ENCODE assay signal across 7 cellular contexts in the genomic region with DNA sequence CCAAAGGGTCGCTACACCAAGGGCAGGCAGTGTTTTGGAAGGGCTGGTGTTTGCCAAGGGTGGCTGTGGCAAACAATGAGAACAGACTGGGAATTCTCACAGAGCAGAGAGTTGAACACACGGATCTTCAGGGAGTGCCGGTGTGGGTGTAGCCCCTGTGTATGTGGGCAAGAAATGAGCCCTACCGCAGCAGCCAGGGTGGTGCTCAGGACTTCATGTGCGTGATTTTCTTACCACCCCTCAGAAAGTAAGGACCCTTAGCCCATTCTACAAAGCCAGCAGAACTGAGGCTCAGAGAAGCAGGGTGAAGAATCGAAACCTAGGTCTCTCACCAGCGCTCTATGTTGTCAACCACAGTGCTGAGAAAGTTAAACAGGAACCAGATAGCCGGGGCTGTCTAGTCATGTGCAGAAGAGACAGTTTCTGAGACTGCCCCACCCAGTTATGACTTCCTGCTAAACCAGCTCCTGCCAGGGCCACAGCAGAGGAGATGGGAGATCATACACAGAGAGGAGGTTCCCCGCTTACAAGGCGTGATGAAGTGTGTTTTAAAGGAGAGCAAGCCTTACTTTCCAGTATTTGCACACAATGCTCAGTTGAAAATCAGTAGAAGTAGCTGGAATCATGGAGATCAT. TPM values are rescaled to one million over a fixed set of nuclear protein-coding genes. Genes with fewer than 3 reads are reported as not detected.
A peak's percentile ranks its signal among the peaks of the same experiment; 100 is the strongest.
DNase-seq lines count a peak whose midpoint lies in the region; ATAC-seq and TF ChIP-seq lines count a peak whose summit lies in the region.

No MANE protein-coding gene starts in this region.

- no peak overlapping the region for H3K4me3 ChIP-seq in liver (ENCODE audit: low read depth in 1 of 3, low read length in 3 of 3)

- no peaks in the 10 kb centered on the region for H3K4me1 ChIP-seq in liver (ENCODE audit: control insufficient read depth in 4 of 4, insufficient read depth in 4 of 4, low read length in 3 of 4)

- H3K9me3 Mint-ChIP-seq in activated naive CD4-positive, alpha-beta T cell treated with anti-CD3 and anti-CD28 coated beads, Interleukin-2, amount 50 U/mL, for 24 hours = no peaks in the 10 kb centered on the region

- no peaks in the 10 kb centered on the region for H3K27me3 Mint-ChIP-seq in activated naive CD4-positive, alpha-beta T cell treated with anti-CD3 and anti-CD28 coated beads, Interleukin-2, amount 50 U/mL, for 24 hours

- ATAC-seq in GM19025 (IDR thresholded peaks at IDR 0.05; ENCODE audit: low read depth, unreplicated experiment) = peak; percentile 99
- ATAC-seq in HG03103 (IDR thresholded peaks at IDR 0.05; ENCODE audit: low read depth, unreplicated experiment) = peak; percentile 95

- no peaks in the 10 kb centered on the region for H3K9me3 ChIP-seq in liver (ENCODE audit: control insufficient read depth in 4 of 4, low read length in 3 of 4)

- TF ChIP-seq RAD21 in liver (IDR thresholded peaks at IDR 0.05) = no peak

- peak overlapping the region; percentile 72 for H3K4me3 Mint-ChIP-seq in activated naive CD4-positive, alpha-beta T cell treated with anti-CD3 and anti-CD28 coated beads, Interleukin-2, amount 50 U/mL, for 24 hours

- H3K27ac ChIP-seq in liver (ENCODE audit: low read depth in 1 of 2, low read length in 2 of 2) = peak overlapping the region in 1 of 2 donors; percentile 62

- TF ChIP-seq CTCF in liver (IDR thresholded peaks at IDR 0.05; ENCODE audit: low read depth, low read length, missing input control) = no peak

- no peak overlapping the region for H3K9ac ChIP-seq in liver (ENCODE audit: low read depth in 1 of 2, low read length in 2 of 2)

- peaks cover 2% of the 10 kb centered on the region for H3K36me3 Mint-ChIP-seq in activated naive CD4-positive, alpha-beta T cell treated with anti-CD3 and anti-CD28 coated beads, Interleukin-2, amount 50 U/mL, for 24 hours

- H3K36me3 ChIP-seq in liver (ENCODE audit: control insufficient read depth in 4 of 4, insufficient read depth in 3 of 4, low read depth in 1 of 4, low read length in 3 of 4) = peaks cover 0 to 5% (median 3%) of the 10 kb centered on the region in 4 donors

- H3K27ac Mint-ChIP-seq in activated naive CD4-positive, alpha-beta T cell treated with anti-CD3 and anti-CD28 coated beads, Interleukin-2, amount 50 U/mL, for 24 hours = peak overlapping the region; percentile 86

- H3K27me3 ChIP-seq in liver (ENCODE audit: control insufficient read depth in 4 of 4, insufficient read depth in 4 of 4, low read length in 3 of 4) = no peaks in the 10 kb centered on the region

- 54% methylated on average over 10 of the region's 10 CpGs for WGBS in liver

- peaks cover 45% of the 10 kb centered on the region for H3K4me1 Mint-ChIP-seq in activated naive CD4-positive, alpha-beta T cell treated with anti-CD3 and anti-CD28 coated beads, Interleukin-2, amount 50 U/mL, for 24 hours

- peak; percentile 95 for DNase-seq in SIG-M5 treated with dmso at 0.1 percent for 504 hours (lab: John Stamatoyannopoulos, UW; ENCODE audit: unreplicated experiment)
- peak; percentile 27 to 33 for DNase-seq in stimulated activated CD8-positive, alpha-beta memory T cell treated with anti-CD3 and anti-CD28 coated beads, Interleukin-4, amount 100 ng/mL, for 4 hours (ENCODE audit: low read depth in 2 of 2, low spot score in 1 of 2)
- DNase-seq in NCI-H1436 treated with DMSO at 0.1 percent for 48 hours (lab: John Stamatoyannopoulos, UW) = no peak

TF ChIP-seq in liver, 16 proteins besides CTCF, POLR2A, EP300 and RAD21:
- TF ChIP-seq EGR1 (IDR thresholded peaks at IDR 0.05; ENCODE audit: low read depth in 2 of 2) (no peak), YY1 (IDR thresholded peaks at IDR 0.05) (peak; percentile 22), SP1 (IDR thresholded peaks at IDR 0.05) (peak; percentile 12)

RNA-seq across cellular contexts. Expression of a gene that starts 21.9 kb away (rescaled TPM):
- 10 to 100 TPM; 22.0 to 44.1 TPM for total RNA-seq in liver
- polyA plus RNA-seq in liver = 1 to 10 TPM; 3.9 to 6.2 TPM
